ENCODE assay signal across 8 cellular contexts in the genomic region with DNA sequence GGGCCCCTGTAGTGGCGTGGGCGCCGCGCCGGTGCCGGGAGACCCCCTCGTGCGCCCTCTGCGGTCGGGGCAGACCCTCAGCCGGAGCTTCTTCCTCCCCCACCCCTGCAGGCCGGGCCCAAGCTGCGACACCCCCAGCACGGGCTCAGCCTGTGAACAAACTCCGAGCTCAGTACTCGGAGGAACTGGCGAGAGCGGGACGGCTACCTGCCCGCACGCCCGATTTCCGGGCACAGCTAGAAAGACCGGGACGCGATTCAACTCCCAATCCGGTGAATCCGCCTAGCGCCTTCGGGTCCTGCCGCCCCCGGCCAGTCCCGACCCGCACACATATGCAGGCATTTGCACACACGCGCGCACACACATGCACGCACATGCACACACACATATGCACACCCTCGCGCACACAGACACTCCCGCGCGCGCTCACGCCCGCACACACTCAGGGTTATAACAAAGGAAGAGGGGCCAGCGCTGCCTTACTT. TPM values are rescaled to one million over a fixed set of nuclear protein-coding genes. Genes with fewer than 3 reads are reported as not detected.
DNase-seq lines count a peak whose midpoint lies in the region; ATAC-seq and TF ChIP-seq lines count a peak whose summit lies in the region.

No MANE protein-coding gene starts in this region.

- H3K9me3 ChIP-seq in Peyer's patch (no peaks in the 10 kb centered on the region), iPS DF 6.9 (ENCODE audit: control insufficient read depth, insufficient read depth, low read length) (no peaks in the 10 kb centered on the region)

- DNase-seq in activated CD4-positive, alpha-beta T cell treated with anti-CD3 and anti-CD28 coated beads, Interleukin-2, amount 10 ng/mL, durations not matched to agents 7 days and 5 days: no peak
- no peak for DNase-seq in activated CD4-positive, alpha-beta T cell treated with anti-CD3 and anti-CD28 coated beads for 1 hour
- no peak for DNase-seq in Peyer's patch
- no peak for DNase-seq in iPS DF 6.9 (ENCODE audit: low read depth, low spot score)
- no peak for DNase-seq in SHP77 (lab: John Stamatoyannopoulos, UW)
- DNase-seq in midbrain (lab: John Stamatoyannopoulos, UW): no peak
- no peak for DNase-seq in GM03348 (ENCODE audit: low spot score)

- H3K9me3 Mint-ChIP-seq in activated CD4-positive, alpha-beta T cell treated with anti-CD3 and anti-CD28 coated beads, Interleukin-2, amount 10 ng/mL, durations not matched to agents 7 days and 5 days: no peaks in the 10 kb centered on the region
- no peaks in the 10 kb centered on the region for H3K9me3 Mint-ChIP-seq in stimulated activated memory B cell treated with anti-CD40 and anti-IgM and Interleukin-4, amounts not matched to agents 10 μg/mL and 1 μg/mL and 100 μg/mL, for 72 hours

- no peak overlapping the region for H3K27ac Mint-ChIP-seq in activated CD4-positive, alpha-beta T cell treated with anti-CD3 and anti-CD28 coated beads, Interleukin-2, amount 10 ng/mL, durations not matched to agents 7 days and 5 days
- no peak overlapping the region for H3K27ac Mint-ChIP-seq in stimulated activated memory B cell treated with anti-CD40 and anti-IgM and Interleukin-4, amounts not matched to agents 10 μg/mL and 1 μg/mL and 100 μg/mL, for 72 hours

- peaks cover 10% of the 10 kb centered on the region for H3K4me1 Mint-ChIP-seq in activated CD4-positive, alpha-beta T cell treated with anti-CD3 and anti-CD28 coated beads, Interleukin-2, amount 10 ng/mL, durations not matched to agents 7 days and 5 days
- peaks cover 12% of the 10 kb centered on the region for H3K4me1 Mint-ChIP-seq in stimulated activated memory B cell treated with anti-CD40 and anti-IgM and Interleukin-4, amounts not matched to agents 10 μg/mL and 1 μg/mL and 100 μg/mL, for 72 hours

- no CpG with 5 or more reads among the region's 47 CpGs for WGBS in iPS DF 6.9 (ENCODE audit: insufficient coverage, insufficient read length)

- peak overlapping the region; percentile 47 for H3K4me3 Mint-ChIP-seq in activated CD4-positive, alpha-beta T cell treated with anti-CD3 and anti-CD28 coated beads, Interleukin-2, amount 10 ng/mL, durations not matched to agents 7 days and 5 days
- H3K4me3 Mint-ChIP-seq in stimulated activated memory B cell treated with anti-CD40 and anti-IgM and Interleukin-4, amounts not matched to agents 10 μg/mL and 1 μg/mL and 100 μg/mL, for 72 hours: peak overlapping the region; percentile 74

- H3K36me3 Mint-ChIP-seq in activated CD4-positive, alpha-beta T cell treated with anti-CD3 and anti-CD28 coated beads, Interleukin-2, amount 10 ng/mL, durations not matched to agents 7 days and 5 days (ENCODE audit: low read depth): no peaks in the 10 kb centered on the region
- no peaks in the 10 kb centered on the region for H3K36me3 Mint-ChIP-seq in stimulated activated memory B cell treated with anti-CD40 and anti-IgM and Interleukin-4, amounts not matched to agents 10 μg/mL and 1 μg/mL and 100 μg/mL, for 72 hours

- ATAC-seq in stimulated activated memory B cell treated with anti-CD40 and anti-IgM and Interleukin-4, amounts not matched to agents 10 μg/mL and 1 μg/mL and 100 μg/mL, for 72 hours: no peak

- CTCF ChIA-PET in activated CD4-positive, alpha-beta T cell treated with anti-CD3 and anti-CD28 coated beads, Interleukin-2, amount 10 ng/mL, durations not matched to agents 7 days and 5 days (lab: Charles Lee): interaction anchor here (0.7 to 2.2 kb wide), 4 partner anchors 10 to 72 kb away, joined by 3 to 4 read pairs (median 3); no protein-coding TSS in a partner anchor

- H3K27ac ChIP-seq in Peyer's patch (no peak overlapping the region), iPS DF 6.9 (ENCODE audit: low read length) (no peak overlapping the region)

- H3K27me3 ChIP-seq in Peyer's patch: peaks cover 0 to 42% of the 10 kb centered on the region in 2 donors
- no peaks in the 10 kb centered on the region for H3K27me3 ChIP-seq in iPS DF 6.9 (ENCODE audit: control insufficient read depth, insufficient read depth, low read length)

- H3K36me3 ChIP-seq in Peyer's patch (no peaks in the 10 kb centered on the region), iPS DF 6.9 (ENCODE audit: control insufficient read depth, insufficient read depth, low read length) (no peaks in the 10 kb centered on the region)

- POLR2A ChIA-PET in activated CD4-positive, alpha-beta T cell treated with anti-CD3 and anti-CD28 coated beads, Interleukin-2, amount 10 ng/mL, durations not matched to agents 7 days and 5 days (lab: Charles Lee): no interaction called here

- TF ChIP-seq CTCF in Peyer's patch (IDR thresholded peaks at IDR 0.05): no peak

- TF ChIP-seq POLR2A in Peyer's patch (IDR thresholded peaks at IDR 0.05): no peak

- H3K4me1 ChIP-seq in Peyer's patch: peaks cover 5 to 23% (median 12%) of the 10 kb centered on the region in 4 donors
- H3K4me1 ChIP-seq in iPS DF 6.9 (ENCODE audit: control insufficient read depth, insufficient read depth, low read length): peaks cover 10% of the 10 kb centered on the region

- peaks cover 77% of the 10 kb centered on the region for H3K27me3 Mint-ChIP-seq in activated CD4-positive, alpha-beta T cell treated with anti-CD3 and anti-CD28 coated beads, Interleukin-2, amount 10 ng/mL, durations not matched to agents 7 days and 5 days
- H3K27me3 Mint-ChIP-seq in stimulated activated memory B cell treated with anti-CD40 and anti-IgM and Interleukin-4, amounts not matched to agents 10 μg/mL and 1 μg/mL and 100 μg/mL, for 72 hours: peaks cover 88% of the 10 kb centered on the region

- peak overlapping the region in 3 of 4 donors; percentile 30 to 42 (median 37) for H3K4me3 ChIP-seq in Peyer's patch
- peak overlapping the region; percentile 67 for H3K4me3 ChIP-seq in iPS DF 6.9 (ENCODE audit: low read length)

RNA-seq across cellular contexts. Expression of a gene that starts 0.6 kb away (rescaled TPM):
- total RNA-seq in activated CD4-positive, alpha-beta T cell treated with anti-CD3 and anti-CD28 coated beads, Interleukin-2, amount 10 ng/mL, durations not matched to agents 7 days and 5 days: under 1 TPM; 0.20 to 0.23 TPM
- 1 to 10 TPM in 2 of 4 donors, under 1 TPM in 1, not detected in 1; 0.53 to 3.6 (median 1.5) TPM for total RNA-seq in Peyer's patch

RNA-seq across cellular contexts. Expression of a gene that starts 34.6 kb away (rescaled TPM):
- under 1 TPM; 0.52 to 0.64 TPM for total RNA-seq in activated CD4-positive, alpha-beta T cell treated with anti-CD3 and anti-CD28 coated beads, Interleukin-2, amount 10 ng/mL, durations not matched to agents 7 days and 5 days
- 1 to 10 TPM in 2 of 4 donors, not detected in 2; 2.4 to 3.7 TPM for total RNA-seq in Peyer's patch

RNA-seq across cellular contexts. Expression of a gene that starts 48.0 kb away (rescaled TPM):
- 1 to 10 TPM; 2.9 to 3.5 TPM for total RNA-seq in activated CD4-positive, alpha-beta T cell treated with anti-CD3 and anti-CD28 coated beads, Interleukin-2, amount 10 ng/mL, durations not matched to agents 7 days and 5 days
- 100 to 1,000 TPM in 1 of 4 donors, 10 to 100 TPM in 3; 47.0 to 126 (median 80.7) TPM for total RNA-seq in Peyer's patch

Comparison
In these comparisons a context has a peak if more than half of its experiments do, and no peak if none do; other contexts are left out.
1. RNA of a gene that starts 48.0 kb away (total RNA-seq): 47.0 to 126 TPM in Peyer's patch; 2.9 to 3.5 TPM in activated CD4-positive, alpha-beta T cell treated with anti-CD3 and anti-CD28 coated beads, Interleukin-2, amount 10 ng/mL, durations not matched to agents 7 days and 5 days; every median in the first group is over 10 times any median in the second.